In genomic region chr1:90476411-90476810, GRCh38 we compare ENCODE assay signal across 25 cellular contexts.
"Had no signal": no experiment of that assay in that cellular context is flagged by ENCODE, and none has a peak within 500 bp of the region (broad histone marks: within the 10 kb centered on the region; RNA-seq: fewer than 3 reads in every experiment).

No MANE protein-coding gene starts in this region.

- DNase-seq: nephron progenitor cell; occipital lobe; ovary; posterior cingulate gyrus; psoas muscle; right cardiac atrium; right lobe of liver; sigmoid colon; small intestine; stimulated activated CD4-positive, alpha-beta T cell treated with anti-CD3 and anti-CD28 coated beads, Interleukin-15, amount 100 ng/mL, for 24 hours; stimulated activated CD4-positive, alpha-beta T cell treated with anti-CD3 and anti-CD28 coated beads, Interleukin-2, amount 100 ng/mL, for 24 hours; stimulated activated CD4-positive, alpha-beta T cell treated with anti-CD3 and anti-CD28 coated beads, Interleukin-2, amount 100 ng/mL, for 48 hours; stimulated activated CD4-positive, alpha-beta T cell treated with anti-CD3 and anti-CD28 coated beads, Interleukin-4, amount 100 ng/mL, for 24 hours; stimulated activated naive B cell treated with anti-CD40 and anti-IgM and Interleukin-4, amounts not matched to agents 10 μg/mL and 1 μg/mL and 100 μg/mL, for 72 hours; stimulated activated naive CD4-positive, alpha-beta T cell treated with Interleukin-2 at 50 U/mL for 16 hours; stomach; thyroid gland; trophoblast cell; upper lobe of left lung had no signal

- H3K4me3 ChIP-seq: ovary, psoas muscle, right lobe of liver, sigmoid colon, stomach, thoracic aorta, thyroid gland, tibial nerve, upper lobe of left lung, vagina had no signal

- H3K27ac ChIP-seq: ovary, parathyroid adenoma, psoas muscle, right lobe of liver, sigmoid colon, stomach, thoracic aorta, thyroid gland, tibial nerve, upper lobe of left lung, vagina had no signal

- ATAC-seq: natural killer cell treated with Interleukin-12 subunit alpha and Interleukin-12 subunit beta and Interleukin-15 and Interleukin-18, amount 100 ng/mL, for 72 hours; psoas muscle; right cardiac atrium; right lobe of liver; stimulated activated effector memory CD8-positive, alpha-beta T cell treated with anti-CD3 and anti-CD28 coated beads, Interleukin-12 subunit alpha, Interleukin-12 subunit beta, amount 100 ng/mL, for 72 hours; stimulated activated naive B cell treated with anti-CD40 and anti-IgM and Interleukin-4, amounts not matched to agents 10 μg/mL and 1 μg/mL and 100 μg/mL, for 72 hours had no signal
